Comparison of ENCODE assay signal across 18 cellular contexts in the genomic region with DNA sequence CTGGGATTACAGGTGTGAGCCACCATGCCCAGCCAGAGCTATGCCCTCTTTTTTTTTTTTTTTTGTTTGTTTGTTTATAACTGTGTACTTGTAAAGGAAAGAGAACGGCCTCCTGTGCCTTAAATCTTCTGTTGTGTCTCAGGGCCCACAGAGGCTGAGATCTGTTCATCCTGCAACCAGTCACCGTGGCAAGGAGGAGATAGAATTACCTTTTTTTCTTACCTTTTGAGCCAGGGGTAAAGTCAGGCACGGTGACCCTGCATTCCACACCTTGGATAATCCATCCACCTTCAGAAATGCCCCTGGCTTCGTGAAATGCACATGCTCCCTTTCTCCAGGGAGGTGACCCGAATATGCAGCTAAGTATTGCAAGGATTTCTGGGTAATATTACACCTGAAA. TPM values are rescaled to one million over a fixed set of nuclear protein-coding genes. Genes with fewer than 3 reads are reported as not detected.
DNase-seq lines count a peak whose midpoint lies in the region; ATAC-seq and TF ChIP-seq lines count a peak whose summit lies in the region.
"Had no signal": no experiment of that assay in that cellular context is flagged by ENCODE, and none has a peak within 500 bp of the region (broad histone marks: within the 10 kb centered on the region; RNA-seq: fewer than 3 reads in every experiment).

No MANE protein-coding gene starts in this region.

- intact Hi-C loops in left ventricle myocardium inferior (cut with micrococcal nuclease) = no loop called here

- H3K36me3 ChIP-seq in KMS-11 (ENCODE audit: insufficient read depth) (no peaks in the 10 kb centered on the region), smooth muscle cell (ENCODE audit: low read depth) (no peaks in the 10 kb centered on the region), left ventricle myocardium inferior (no peaks in the 10 kb centered on the region)
- H3K36me3 ChIP-seq: HAP-1 had no signal

- H3K4me3 ChIP-seq in KMS-11 (IDR thresholded peaks at IDR 0.05; ENCODE audit: insufficient read depth, low read depth, low read length) (no peak overlapping the region), smooth muscle cell (no peak overlapping the region), left ventricle myocardium inferior (no peak overlapping the region)
- H3K4me3 ChIP-seq: BLaER1, HAP-1 had no signal

- no peaks in the 10 kb centered on the region for H3F3A ChIP-seq in smooth muscle cell (ENCODE audit: low read depth)

- H3K4me3 Mint-ChIP-seq in type B pancreatic cell = no peak overlapping the region
- H3K4me3 Mint-ChIP-seq: B cell; CD14-positive monocyte; CD4-positive, alpha-beta T cell; CD8-positive, alpha-beta memory T cell; HFFc6 had no signal

- peaks cover 26% of the 10 kb centered on the region for H3K36me3 Mint-ChIP-seq in type B pancreatic cell
- H3K36me3 Mint-ChIP-seq: CD14-positive monocyte had no signal

- no peaks in the 10 kb centered on the region for H3K9me3 ChIP-seq in smooth muscle cell (replicated peaks; ENCODE audit: low read depth)
- no peaks in the 10 kb centered on the region for H3K9me3 ChIP-seq in left ventricle myocardium inferior (replicated peaks)
- H3K9me3 ChIP-seq: BLaER1, HAP-1 had no signal

- H3K79me2 ChIP-seq in KMS-11 (ENCODE audit: insufficient read depth, low read depth) (peaks cover 7% of the 10 kb centered on the region; the same call in 1 of the 2 replicates), smooth muscle cell (ENCODE audit: low read depth) (no peaks in the 10 kb centered on the region)

- H3K27ac ChIP-seq in C4-2B (peak overlapping the region; percentile 64), KMS-11 (no peak overlapping the region), smooth muscle cell (ENCODE audit: low read depth) (peak overlapping the region; percentile 36), left ventricle myocardium inferior (replicated peaks) (no peak overlapping the region), foreskin keratinocyte (no peak overlapping the region)
- H3K27ac ChIP-seq: 22Rv1, BLaER1 had no signal

- H3K27me3 ChIP-seq in KMS-11 (ENCODE audit: insufficient read depth, low read depth) (no peaks in the 10 kb centered on the region), smooth muscle cell (ENCODE audit: low read depth) (no peaks in the 10 kb centered on the region), left ventricle myocardium inferior (ENCODE audit: low read depth) (no peaks in the 10 kb centered on the region), foreskin keratinocyte (no peaks in the 10 kb centered on the region)
- H3K27me3 ChIP-seq: BLaER1 had no signal

- H3K4me1 ChIP-seq in KMS-11 (ENCODE audit: low read depth, poor library complexity, severe bottlenecking) (peaks cover 79% of the 10 kb centered on the region), smooth muscle cell (ENCODE audit: low read depth) (peaks cover 11% of the 10 kb centered on the region), left ventricle myocardium inferior (no peaks in the 10 kb centered on the region), foreskin keratinocyte (peaks cover 20% of the 10 kb centered on the region)

- H3K9ac ChIP-seq in KMS-11 = no peak overlapping the region
- H3K9ac ChIP-seq in smooth muscle cell (ENCODE audit: low read depth) = no peak overlapping the region
- H3K9ac ChIP-seq: BLaER1 had no signal

- no peak overlapping the region for H3K27ac Mint-ChIP-seq in type B pancreatic cell
- H3K27ac Mint-ChIP-seq: B cell; CD4-positive, alpha-beta T cell; CD8-positive, alpha-beta memory T cell; HFFc6 had no signal

- H4K20me1 ChIP-seq in KMS-11 (ENCODE audit: insufficient read depth) (no peaks in the 10 kb centered on the region), smooth muscle cell (ENCODE audit: low read depth) (no peaks in the 10 kb centered on the region)
- H4K20me1 ChIP-seq: BLaER1 had no signal

- 77% methylated on average over 5 of the region's 5 CpGs for WGBS in smooth muscle cell (ENCODE audit: low lambda C conversion rate)

- peak; percentile 12 for ATAC-seq in left lobe of liver
- ATAC-seq in foreskin keratinocyte = no peak

- no peaks in the 10 kb centered on the region for H3K27me3 Mint-ChIP-seq in type B pancreatic cell
- H3K27me3 Mint-ChIP-seq: B cell had no signal

- no peak for DNase-seq in left lobe of liver (ENCODE audit: low spot score)
- DNase-seq in smooth muscle cell (lab: John Stamatoyannopoulos, UW; ENCODE audit: unreplicated experiment) = no peak
- no peak for DNase-seq in left ventricle myocardium inferior
- DNase-seq in NCI-H524 (lab: John Stamatoyannopoulos, UW) = no peak
- DNase-seq in type B pancreatic cell (ENCODE audit: extremely low spot score, unreplicated experiment) = no peak
- DNase-seq in foreskin keratinocyte = no peak
- DNase-seq: CD4-positive, alpha-beta T cell; CD8-positive, alpha-beta memory T cell; DND-41; GOT3; HFFc6 had no signal

- H2AFZ ChIP-seq in KMS-11 (ENCODE audit: low read depth) (no peak overlapping the region), smooth muscle cell (ENCODE audit: low read depth) (no peak overlapping the region)

- peaks cover 4% of the 10 kb centered on the region for H3K9me3 Mint-ChIP-seq in type B pancreatic cell
- H3K9me3 Mint-ChIP-seq: CD4-positive, alpha-beta T cell; CD8-positive, alpha-beta memory T cell; HFFc6 had no signal

- H3K4me1 Mint-ChIP-seq in type B pancreatic cell (ENCODE audit: unreplicated experiment) = peaks cover 40% of the 10 kb centered on the region

- H3K4me2 ChIP-seq in KMS-11 (peak overlapping the region; percentile 5; the same call in 1 of the 2 replicates), smooth muscle cell (no peak overlapping the region)
- H3K4me2 ChIP-seq: BLaER1 had no signal

- TF ChIP-seq CTCF in C4-2B (conservative IDR thresholded peaks at IDR 0.05) = no peak
- TF ChIP-seq CTCF in KMS-11 (conservative IDR thresholded peaks at IDR 0.05; ENCODE audit: low read depth, low read length) = no peak
- TF ChIP-seq CTCF in smooth muscle cell (IDR thresholded peaks at IDR 0.05; ENCODE audit: borderline replicate concordance, insufficient read depth, poor library complexity, severe bottlenecking) = no peak
- no peak for TF ChIP-seq CTCF in left ventricle myocardium inferior (IDR thresholded peaks at IDR 0.05; ENCODE audit: borderline replicate concordance)
- TF ChIP-seq CTCF in type B pancreatic cell (conservative IDR thresholded peaks at IDR 0.05) = no peak
- TF ChIP-seq CTCF in foreskin keratinocyte (conservative IDR thresholded peaks at IDR 0.05) = no peak

RNA-seq across cellular contexts. Expression of a gene that starts 12.8 kb away (rescaled TPM):
- 22.3 TPM for total RNA-seq in left lobe of liver
- total RNA-seq in smooth muscle cell = 41.3 and 42.9 TPM in 2 replicates
- polyA plus RNA-seq in smooth muscle cell = 8.7 and 26.6 TPM in 2 replicates
- 45.8 TPM for total RNA-seq in left ventricle myocardium inferior
- 84.7 and 93.5 TPM in 2 replicates for total RNA-seq in type B pancreatic cell (ENCODE audit: low replicate concordance)
- total RNA-seq in foreskin keratinocyte = 76.3 and 79.5 TPM in 2 replicates
- 52.6 and 62.1 TPM in 2 replicates for polyA plus RNA-seq in foreskin keratinocyte

Comparison
In these comparisons a context has a peak if more than half of its experiments do, and no peak if none do; other contexts are left out.
1. H3K27ac ChIP-seq: peak in C4-2B (single experiment) and smooth muscle cell (single experiment); none in KMS-11 (single experiment), left ventricle myocardium inferior (single experiment) and foreskin keratinocyte (single experiment).